ENCODE assay signal across 8 cellular contexts in the genomic region with DNA sequence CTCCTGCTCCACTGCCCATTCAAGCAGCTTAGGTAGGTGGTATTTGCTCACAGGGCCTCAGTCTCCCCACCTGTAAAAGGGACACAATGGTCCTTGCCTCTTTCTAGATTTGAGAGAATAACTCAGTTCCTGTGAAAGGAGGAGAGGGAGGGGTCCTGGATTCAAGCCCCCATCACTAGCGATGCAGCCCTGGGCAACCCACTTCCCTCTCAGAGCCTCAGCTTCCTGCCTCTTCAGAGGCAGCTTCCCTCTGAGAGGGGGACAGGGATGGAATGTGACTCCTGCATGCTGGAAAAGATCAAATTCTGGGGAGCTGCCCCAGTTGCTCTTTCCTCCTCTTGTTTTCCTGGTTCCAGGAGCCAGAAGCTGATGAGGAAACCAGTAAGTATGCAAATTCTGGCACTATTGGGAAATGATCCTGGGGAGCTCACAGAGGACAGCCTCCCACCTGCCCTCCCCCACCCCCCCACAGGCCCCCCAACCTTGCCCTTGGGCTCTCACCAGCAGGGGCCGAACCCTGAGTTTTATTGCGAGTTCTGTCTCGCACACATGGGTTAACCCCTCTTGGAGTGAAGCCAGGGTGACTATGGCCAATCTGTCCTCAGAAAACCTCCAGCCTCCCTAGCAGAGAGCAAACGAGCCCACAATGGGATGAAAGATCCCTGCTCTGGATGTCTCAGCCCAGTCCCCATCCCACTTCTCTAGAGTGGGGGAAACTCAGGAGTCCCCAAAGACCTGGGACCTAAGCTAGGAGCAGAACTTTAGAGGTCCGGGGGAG. TPM values are rescaled to one million over a fixed set of nuclear protein-coding genes. Genes with fewer than 3 reads are reported as not detected.
DNase-seq lines count a peak whose midpoint lies in the region; ATAC-seq, FAIRE-seq and TF ChIP-seq lines count a peak whose summit lies in the region.

No MANE protein-coding gene starts in this region.

- FAIRE-seq in D721Med (lab: Jason Lieb, UNC) = no peak

- POLR2A ChIA-PET in CD4-positive, alpha-beta T cell (lab: Charles Lee) = interaction anchor here (1.2 to 7.8 kb wide), 6 partner anchors 11 to 204 kb away, joined by 3 to 136 read pairs (median 7); a partner anchor contains a TSS
- POLR2A ChIA-PET in PC-9 (lab: Charles Lee; ENCODE audit: unreplicated experiment) = interaction anchor here (0.6 to 1.3 kb wide), 2 partner anchors 15 to 322 kb away, joined by 13 to 17 read pairs; a partner anchor contains a TSS

- H3K9me3 Mint-ChIP-seq in CD4-positive, alpha-beta T cell = no peaks in the 10 kb centered on the region

- no peaks in the 10 kb centered on the region for H3K27me3 Mint-ChIP-seq in CD4-positive, alpha-beta T cell

- H3K27ac Mint-ChIP-seq in CD4-positive, alpha-beta T cell = peak overlapping the region; percentile 84

- H3K4me2 ChIP-seq in PC-9 (no peak overlapping the region), osteoblast (ENCODE audit: insufficient read depth, low read length) (no peak overlapping the region)

- H2AFZ ChIP-seq in PC-9 = no peak overlapping the region
- no peak overlapping the region for H2AFZ ChIP-seq in osteoblast (ENCODE audit: low read length)

- H3K9me2 ChIP-seq in PC-9 (ENCODE audit: insufficient read depth) = no peaks in the 10 kb centered on the region

- H3K27ac ChIP-seq in CD4-positive, alpha-beta T cell (ENCODE audit: low read depth, low read length) = peak overlapping the region; percentile 56
- H3K27ac ChIP-seq in PC-9 = 0 out of 2 replicates have a peak overlapping the region, but pooled peaks have one; percentile 42
- H3K27ac ChIP-seq in osteoblast (ENCODE audit: low read depth, low read length) = peak overlapping the region; percentile 73

- H3K27me3 ChIP-seq in CD4-positive, alpha-beta T cell (ENCODE audit: control insufficient read depth, insufficient read depth, low read length) = no peaks in the 10 kb centered on the region
- H3K27me3 ChIP-seq in PC-9 (ENCODE audit: insufficient read depth, low read depth) (no peaks in the 10 kb centered on the region), osteoblast (ENCODE audit: insufficient read depth, low read length) (no peaks in the 10 kb centered on the region)

- H3K4me1 ChIP-seq in PC-9 (replicated peaks; ENCODE audit: insufficient read depth) (peaks cover 43% of the 10 kb centered on the region), osteoblast (ENCODE audit: insufficient read depth, low read length) (peaks cover 28% of the 10 kb centered on the region)

- H3K4me3 ChIP-seq in PC-9 (no peak overlapping the region), osteoblast (ENCODE audit: insufficient read depth, low read length) (no peak overlapping the region)

- H3K4me1 Mint-ChIP-seq in CD4-positive, alpha-beta T cell (ENCODE audit: low read depth) = peaks cover 24% of the 10 kb centered on the region

- no TSS peak for BruUV-seq in PC-9 (replicated peaks; lab: Mats Ljungman, UMichigan)

- CTCF ChIA-PET in CD4-positive, alpha-beta T cell (lab: Charles Lee) = interaction anchor here (1.0 to 7.2 kb wide), 4 partner anchors 8 to 30 kb away, joined by 3 to 120 read pairs (median 60); a partner anchor contains a TSS
- CTCF ChIA-PET in PC-9 (lab: Charles Lee) = interaction anchor here (0.6 to 1.7 kb wide), 4 partner anchors 10 to 204 kb away, joined by 5 to 8 read pairs (median 5); a partner anchor contains a TSS

- H4K20me1 ChIP-seq in PC-9 (ENCODE audit: insufficient read depth) (no peaks in the 10 kb centered on the region), osteoblast (ENCODE audit: insufficient read depth, low read length) (peaks cover 3% of the 10 kb centered on the region)

- TF ChIP-seq CTCF in CD4-positive, alpha-beta T cell (IDR thresholded peaks at IDR 0.05) = no peak
- no peak for TF ChIP-seq CTCF in PC-9 (conservative IDR thresholded peaks at IDR 0.05)
- TF ChIP-seq CTCF in osteoblast (IDR thresholded peaks at IDR 0.05; ENCODE audit: extremely low read depth, low read depth, low read length) = no peak
- TF ChIP-seq CTCF in D721Med (IDR thresholded peaks at IDR 0.05; ENCODE audit: insufficient read depth, missing control alignments) = no peak
- no peak for TF ChIP-seq CTCF in GM13977 (IDR thresholded peaks at IDR 0.05; ENCODE audit: extremely low read depth, insufficient read depth, missing control alignments)

- DNase-seq in CD4-positive, alpha-beta T cell = no peak
- DNase-seq in PC-9 (no peak), fibroblast of gingiva (ENCODE audit: low read depth) (peak; percentile 47), osteoblast (ENCODE audit: insufficient read length, low spot score, missing footprints) (peak; percentile 79), C1 segment of cervical spinal cord (lab: John Stamatoyannopoulos, UW) (no peak), D721Med (ENCODE audit: insufficient read length, low spot score) (no peak), GM13977 (ENCODE audit: low spot score) (no peak)

- ATAC-seq in CD4-positive, alpha-beta T cell (ENCODE audit: poor library complexity) = no peak
- no peak for ATAC-seq in HG03378 (IDR thresholded peaks at IDR 0.05; ENCODE audit: unreplicated experiment)

- no peak overlapping the region for H3K4me3 Mint-ChIP-seq in CD4-positive, alpha-beta T cell

- in situ Hi-C loops in GM13977 (cut with MboI; ENCODE audit: low pct_unique_long_range_greater_than_20kb, low sequenced_read_pairs, unreplicated experiment) = no loop called here

- peaks cover 71% of the 10 kb centered on the region for H3K36me3 Mint-ChIP-seq in CD4-positive, alpha-beta T cell (ENCODE audit: low read depth)

- intact Hi-C loops in CD4-positive, alpha-beta T cell (cut with DNase I, micrococcal nuclease) = loop anchor here in 1 of 2 experiments (2.0 kb wide), 1 partner anchor 61 kb away; no protein-coding TSS in a partner anchor
- intact Hi-C loops in PC-9 (cut with micrococcal nuclease; ENCODE audit: unreplicated experiment) = no loop called here

- H3F3A ChIP-seq in PC-9 (ENCODE audit: insufficient read depth, low read depth) = peaks cover 52% of the 10 kb centered on the region

- peaks cover 16% of the 10 kb centered on the region; the same call in 1 of the 2 replicates for H3K36me3 ChIP-seq in PC-9 (ENCODE audit: low read depth)
- H3K36me3 ChIP-seq in osteoblast (ENCODE audit: insufficient read depth, low read length) = peaks cover 59% of the 10 kb centered on the region

- no peaks in the 10 kb centered on the region for H3K9me3 ChIP-seq in CD4-positive, alpha-beta T cell (ENCODE audit: control insufficient read depth, low read length)
- H3K9me3 ChIP-seq in PC-9 (ENCODE audit: insufficient read depth, low read depth) (no peaks in the 10 kb centered on the region), osteoblast (ENCODE audit: low read depth, low read length) (no peaks in the 10 kb centered on the region)

- H3K79me2 ChIP-seq in PC-9 (ENCODE audit: low read depth) (peaks cover 14% of the 10 kb centered on the region), osteoblast (ENCODE audit: insufficient read depth, low read length) (peaks cover 14% of the 10 kb centered on the region)

RNA-seq across cellular contexts. Expression of a gene that starts 11.7 kb away (rescaled TPM):
- total RNA-seq in CD4-positive, alpha-beta T cell = 100 to 1,000 TPM; 164 to 165 TPM
- 18.7 and 18.9 TPM in 2 replicates for total RNA-seq in PC-9 (2021)
- total RNA-seq in osteoblast = 11.5 and 13.0 TPM in 2 replicates

RNA-seq across cellular contexts. Expression of a gene that starts 28.5 kb away (rescaled TPM):
- total RNA-seq in CD4-positive, alpha-beta T cell = 10 to 100 TPM; 39.0 to 41.5 TPM
- total RNA-seq in PC-9 (2021) = 72.3 and 88.7 TPM in 2 replicates
- 62.8 and 64.1 TPM in 2 replicates for total RNA-seq in osteoblast

Comparison
In these comparisons a context has a peak if more than half of its experiments do, and no peak if none do; other contexts are left out.
1. DNase-seq: peak in fibroblast of gingiva (single experiment) and osteoblast (single experiment); none in CD4-positive, alpha-beta T cell (0 of 10), PC-9 (0 of 2), C1 segment of cervical spinal cord (0 of 14), D721Med (single experiment) and GM13977 (single experiment).
2. Peak in every context shown above with its lines, with median percentiles within 50 percentile points of each other: H3K27ac ChIP-seq.